ENCODE assay signal across 25 cellular contexts in genomic region chr4:38957239-38957815, GRCh38.
DNase-seq lines count a peak whose midpoint lies in the region; ATAC-seq, FAIRE-seq and TF ChIP-seq lines count a peak whose summit lies in the region.
"Had no signal": no experiment of that assay in that cellular context is flagged by ENCODE, and none has a peak within 500 bp of the region (broad histone marks: within the 10 kb centered on the region; RNA-seq: fewer than 3 reads in every experiment).

No MANE protein-coding gene starts in this region.

- H3K4me3 Mint-ChIP-seq in activated T-cell treated with anti-CD3 and anti-CD28 coated beads, Interleukin-2, amount 50 U/mL, for 72 hours: peak overlapping the region; percentile 25 to 56
- no peak overlapping the region for H3K4me3 Mint-ChIP-seq in activated CD4-positive, alpha-beta memory T cell treated with anti-CD3 and anti-CD28 coated beads, Interleukin-2, amount 10 ng/mL, durations not matched to agents 7 days and 5 days
- no peak overlapping the region for H3K4me3 Mint-ChIP-seq in natural killer cell
- H3K4me3 Mint-ChIP-seq: activated CD8-positive, alpha-beta memory T cell treated with anti-CD3 and anti-CD28 coated beads, Interleukin-2, amount 10 ng/mL, durations not matched to agents 7 days and 5 days; H9; stimulated activated memory B cell treated with anti-CD40 and anti-IgM and Interleukin-4, amounts not matched to agents 10 μg/mL and 1 μg/mL and 100 μg/mL, for 72 hours had no signal

- H3K27me3 Mint-ChIP-seq in activated T-cell treated with anti-CD3 and anti-CD28 coated beads, Interleukin-2, amount 50 U/mL, for 72 hours (ENCODE audit: low read depth): no peaks in the 10 kb centered on the region
- H3K27me3 Mint-ChIP-seq in activated CD4-positive, alpha-beta memory T cell treated with anti-CD3 and anti-CD28 coated beads, Interleukin-2, amount 10 ng/mL, durations not matched to agents 7 days and 5 days: no peaks in the 10 kb centered on the region
- H3K27me3 Mint-ChIP-seq in natural killer cell (ENCODE audit: low read depth in 2 of 2): peaks cover 0 to 5% of the 10 kb centered on the region in 2 donors
- H3K27me3 Mint-ChIP-seq: stimulated activated memory B cell treated with anti-CD40 and anti-IgM and Interleukin-4, amounts not matched to agents 10 μg/mL and 1 μg/mL and 100 μg/mL, for 72 hours had no signal

- peak; percentile 5 for FAIRE-seq in GM18507 (lab: Jason Lieb, UNC)
- FAIRE-seq: pancreas, TTC549 had no signal

- H3K4me3 ChIP-seq in fibroblast of the aortic adventitia (ENCODE audit: low read depth, low read length): no peak overlapping the region
- H3K4me3 ChIP-seq: pancreas had no signal

- TF ChIP-seq CTCF in fibroblast of the aortic adventitia (IDR thresholded peaks at IDR 0.05; ENCODE audit: insufficient read depth, low read length) (no peak), natural killer cell (IDR thresholded peaks at IDR 0.05) (no peak)

- H3K36me3 Mint-ChIP-seq in activated T-cell treated with anti-CD3 and anti-CD28 coated beads, Interleukin-2, amount 50 U/mL, for 72 hours (ENCODE audit: insufficient read depth in 2 of 2): peaks cover 22 to 27% of the 10 kb centered on the region in 2 donors
- H3K36me3 Mint-ChIP-seq in activated CD4-positive, alpha-beta memory T cell treated with anti-CD3 and anti-CD28 coated beads, Interleukin-2, amount 10 ng/mL, durations not matched to agents 7 days and 5 days (ENCODE audit: low read depth): peaks cover 16% of the 10 kb centered on the region
- no peaks in the 10 kb centered on the region for H3K36me3 Mint-ChIP-seq in natural killer cell

- intact Hi-C loops in natural killer cell (cut with micrococcal nuclease): no loop called here

- peak overlapping the region; percentile 98 for H3K27ac Mint-ChIP-seq in activated T-cell treated with anti-CD3 and anti-CD28 coated beads, Interleukin-2, amount 50 U/mL, for 72 hours
- H3K27ac Mint-ChIP-seq in activated CD4-positive, alpha-beta memory T cell treated with anti-CD3 and anti-CD28 coated beads, Interleukin-2, amount 10 ng/mL, durations not matched to agents 7 days and 5 days: peak overlapping the region; percentile 68
- H3K27ac Mint-ChIP-seq in natural killer cell: no peak overlapping the region
- H3K27ac Mint-ChIP-seq: activated CD8-positive, alpha-beta memory T cell treated with anti-CD3 and anti-CD28 coated beads, Interleukin-2, amount 10 ng/mL, durations not matched to agents 7 days and 5 days; H9; stimulated activated memory B cell treated with anti-CD40 and anti-IgM and Interleukin-4, amounts not matched to agents 10 μg/mL and 1 μg/mL and 100 μg/mL, for 72 hours had no signal

- peaks cover 47% of the 10 kb centered on the region for H3K4me1 Mint-ChIP-seq in activated T-cell treated with anti-CD3 and anti-CD28 coated beads, Interleukin-2, amount 50 U/mL, for 72 hours (ENCODE audit: low read depth)
- peaks cover 27% of the 10 kb centered on the region for H3K4me1 Mint-ChIP-seq in activated CD4-positive, alpha-beta memory T cell treated with anti-CD3 and anti-CD28 coated beads, Interleukin-2, amount 10 ng/mL, durations not matched to agents 7 days and 5 days
- no peaks in the 10 kb centered on the region for H3K4me1 Mint-ChIP-seq in natural killer cell
- H3K4me1 Mint-ChIP-seq: stimulated activated memory B cell treated with anti-CD40 and anti-IgM and Interleukin-4, amounts not matched to agents 10 μg/mL and 1 μg/mL and 100 μg/mL, for 72 hours had no signal

- H3K9me3 Mint-ChIP-seq in activated T-cell treated with anti-CD3 and anti-CD28 coated beads, Interleukin-2, amount 50 U/mL, for 72 hours: peaks cover 8 to 23% of the 10 kb centered on the region in 2 donors
- peaks cover 19% of the 10 kb centered on the region for H3K9me3 Mint-ChIP-seq in activated CD4-positive, alpha-beta memory T cell treated with anti-CD3 and anti-CD28 coated beads, Interleukin-2, amount 10 ng/mL, durations not matched to agents 7 days and 5 days
- H3K9me3 Mint-ChIP-seq in natural killer cell: peaks cover 0 to 2% of the 10 kb centered on the region in 2 donors

- DNase-seq in activated T-cell treated with anti-CD3 and anti-CD28 coated beads, Interleukin-2, amount 50 U/mL, for 72 hours: no peak
- DNase-seq in activated T-cell treated with anti-CD3 and anti-CD28 coated beads, Interleukin-2, amount 50 U/mL, for 48 hours: no peak
- DNase-seq in GM18507 (ENCODE audit: extremely low spot score, insufficient read length, low read depth) (no peak), fibroblast of the aortic adventitia (ENCODE audit: low read depth) (peak; percentile 48), AG08395 (ENCODE audit: low spot score) (no peak), natural killer cell (no peak), NCI-H2227 (lab: John Stamatoyannopoulos, UW; ENCODE audit: unreplicated experiment) (no peak)
- DNase-seq in activated CD4-positive, alpha-beta memory T cell treated with anti-CD3 and anti-CD28 coated beads, Interleukin-2, amount 10 ng/mL, durations not matched to agents 7 days and 5 days: no peak
- DNase-seq: activated CD4-positive, alpha-beta T cell treated with anti-CD3 and anti-CD28 coated beads for 1 hour; activated CD8-positive, alpha-beta memory T cell treated with anti-CD3 and anti-CD28 coated beads, Interleukin-2, amount 10 ng/mL, durations not matched to agents 7 days and 5 days; activated effector memory CD4-positive, alpha-beta T cell treated with anti-CD3 and anti-CD28 coated beads, Interleukin-2, amount 50 U/mL, for 16 hours; amniotic stem cell; BE2C; DMS79; GDM1; H9; head of caudate nucleus; mammary epithelial cell; NCI-H1105 treated with DMSO at 0.1 percent for 48 hours; NCI-H2029; NCI-H526 treated with DMSO at 0.1 percent for 48 hours; pancreas had no signal

- ATAC-seq in activated T-cell treated with anti-CD3 and anti-CD28 coated beads, Interleukin-2, amount 50 U/mL, for 72 hours (replicated peaks in 1 of 2): peak; percentile 24 to 34
- no peak for ATAC-seq in natural killer cell
- ATAC-seq: activated CD8-positive, alpha-beta memory T cell treated with anti-CD3 and anti-CD28 coated beads, Interleukin-2, amount 10 ng/mL, durations not matched to agents 7 days and 5 days; Panc1; stimulated activated memory B cell treated with anti-CD40 and anti-IgM and Interleukin-4, amounts not matched to agents 10 μg/mL and 1 μg/mL and 100 μg/mL, for 72 hours had no signal

- CTCF ChIA-PET in activated CD4-positive, alpha-beta memory T cell treated with anti-CD3 and anti-CD28 coated beads, Interleukin-2, amount 10 ng/mL, durations not matched to agents 7 days and 5 days (lab: Charles Lee): interaction anchor here (2.5 kb wide), 1 partner anchor 8 kb away, joined by 6 read pairs; no protein-coding TSS in a partner anchor

- POLR2A ChIA-PET in activated CD4-positive, alpha-beta memory T cell treated with anti-CD3 and anti-CD28 coated beads, Interleukin-2, amount 10 ng/mL, durations not matched to agents 7 days and 5 days (lab: Charles Lee): interaction anchor here (2.1 to 2.3 kb wide), 2 partner anchors 8 to 27 kb away, joined by 13 to 14 read pairs; no protein-coding TSS in a partner anchor

Comparison
In these comparisons a context has a peak if more than half of its experiments do, and no peak if none do; other contexts are left out.
1. ATAC-seq: peak in activated T-cell treated with anti-CD3 and anti-CD28 coated beads, Interleukin-2, amount 50 U/mL, for 72 hours (2 of 2); none in natural killer cell (0 of 3).
2. H3K27ac Mint-ChIP-seq: peak in activated T-cell treated with anti-CD3 and anti-CD28 coated beads, Interleukin-2, amount 50 U/mL, for 72 hours (single experiment) and activated CD4-positive, alpha-beta memory T cell treated with anti-CD3 and anti-CD28 coated beads, Interleukin-2, amount 10 ng/mL, durations not matched to agents 7 days and 5 days (single experiment); none in natural killer cell (0 of 2).
3. H3K4me3 Mint-ChIP-seq: peak in activated T-cell treated with anti-CD3 and anti-CD28 coated beads, Interleukin-2, amount 50 U/mL, for 72 hours (2 of 2); none in activated CD4-positive, alpha-beta memory T cell treated with anti-CD3 and anti-CD28 coated beads, Interleukin-2, amount 10 ng/mL, durations not matched to agents 7 days and 5 days (single experiment) and natural killer cell (single experiment).